Comparison of ENCODE assay signal across 9 cellular contexts in the genomic region with DNA sequence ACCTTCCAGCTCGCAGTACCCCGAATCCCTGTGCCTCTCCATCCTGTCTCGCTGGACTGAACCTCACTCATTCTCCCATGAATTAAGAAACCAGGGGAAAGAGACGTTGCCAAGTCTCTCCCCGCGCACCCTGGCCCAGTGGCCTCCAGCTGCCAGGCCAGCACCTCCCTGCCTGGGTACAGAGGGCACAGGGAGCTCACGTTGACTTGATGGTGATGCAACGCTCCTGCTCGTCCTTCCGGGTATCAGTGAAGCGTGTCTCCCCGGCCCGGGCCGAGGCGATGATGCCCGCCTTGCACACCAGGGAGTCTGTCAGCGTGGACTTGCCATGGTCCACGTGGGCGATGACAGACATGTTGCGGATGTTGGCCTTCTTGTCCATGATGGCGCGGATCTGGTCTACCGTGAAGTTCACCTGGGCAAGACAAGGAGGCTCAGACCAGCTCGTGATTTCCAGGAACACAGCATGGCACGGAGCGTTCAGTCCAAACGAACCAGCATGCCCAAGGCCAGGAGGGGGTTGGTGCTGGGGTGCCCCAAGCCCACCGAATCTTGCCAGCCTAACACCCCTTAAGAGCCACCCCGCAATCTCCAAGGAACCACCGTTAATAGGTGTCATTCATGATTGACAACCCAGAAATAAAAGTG. TPM values are rescaled to one million over a fixed set of nuclear protein-coding genes. Genes with fewer than 3 reads are reported as not detected.
DNase-seq lines count a peak whose midpoint lies in the region; ATAC-seq, FAIRE-seq and TF ChIP-seq lines count a peak whose summit lies in the region.
"Had no signal": no experiment of that assay in that cellular context is flagged by ENCODE, and none has a peak within 500 bp of the region (broad histone marks: within the 10 kb centered on the region; RNA-seq: fewer than 3 reads in every experiment).

No MANE protein-coding gene starts in this region.

- peak overlapping the region; percentile 59; the same call in 1 of the 2 replicates for H3K27ac ChIP-seq in MM.1S (ENCODE audit: low read length)
- peak overlapping the region; percentile 79 for H3K27ac ChIP-seq in GM12878 (ENCODE audit: control insufficient read depth, insufficient read depth)
- peak overlapping the region; percentile 98 for H3K27ac ChIP-seq in suprapubic skin

- RAD21 ChIA-PET in GM12878 (lab: Charles Lee; ENCODE audit: unreplicated experiment), result interaction anchor here (1.4 kb wide), 1 partner anchor 23 kb away, joined by 7 read pairs; the partner anchor contains the start of gene PIAS4

- H3K4me2 ChIP-seq in MM.1S (ENCODE audit: low read depth, low read length), result peak overlapping the region; percentile 76
- H3K4me2 ChIP-seq in GM12878 (ENCODE audit: control insufficient read depth, insufficient read depth), result peak overlapping the region; percentile 89

- POLR2A ChIA-PET in GM12878 (lab: Charles Lee), result interaction anchor here (0.6 to 1.9 kb wide), 3 partner anchors 13 to 203 kb away, joined by 3 to 8 read pairs (median 4); partner anchors contain the start of gene DAPK3

- peak; percentile 44 for FAIRE-seq in GM12878 (lab: Jason Lieb, UNC)

- TF ChIP-seq EP300 in GM12878 (IDR thresholded peaks at IDR 0.05; ENCODE audit: borderline replicate concordance in 1 of 2, control insufficient read depth in 1 of 2, low read depth in 2 of 2, low read length in 2 of 2) (no peak), suprapubic skin (IDR thresholded peaks at IDR 0.05) (no peak)

- no TSS peak for BruUV-seq in GM12878 (replicated peaks; lab: Mats Ljungman, UMichigan)

- H3F3A ChIP-seq in MM.1S (ENCODE audit: insufficient read depth, low read length), result peaks cover 83% of the 10 kb centered on the region

- no peak for TF ChIP-seq RAD21 in GM12878 (IDR thresholded peaks at IDR 0.05; ENCODE audit: insufficient read depth, low read depth, low read length)

- no peaks in the 10 kb centered on the region for H3K9me3 ChIP-seq in MM.1S (replicated peaks; ENCODE audit: insufficient read depth, low read length)
- no peaks in the 10 kb centered on the region for H3K9me3 ChIP-seq in GM12878 (replicated peaks; ENCODE audit: control insufficient read depth, insufficient read depth, low read length)
- H3K9me3 ChIP-seq in suprapubic skin, result no peaks in the 10 kb centered on the region

- peak overlapping the region; percentile 85 for H3K9ac ChIP-seq in MM.1S (ENCODE audit: low read length)
- H3K9ac ChIP-seq in GM12878 (ENCODE audit: control insufficient read depth, insufficient read depth, low read length), result peak overlapping the region; percentile 96

- no peaks in the 10 kb centered on the region for H3K9me2 ChIP-seq in MM.1S (replicated peaks; ENCODE audit: insufficient read depth, low read length)

- intact Hi-C loops in GM12878 (cut with micrococcal nuclease; ENCODE audit: unreplicated experiment) (no loop called here), left colon (cut with DNase I, micrococcal nuclease) (loop anchor here in 1 of 2 donors (10.0 kb wide), 1 partner anchor 221 kb away; no protein-coding TSS in a partner anchor)

- H3K27me3 ChIP-seq in MM.1S (replicated peaks; ENCODE audit: insufficient read depth, low read length), result no peaks in the 10 kb centered on the region
- no peaks in the 10 kb centered on the region for H3K27me3 ChIP-seq in GM12878 (replicated peaks in 1 of 2; ENCODE audit: control insufficient read depth in 2 of 2, insufficient read depth in 2 of 2, low read length in 1 of 2)
- no peaks in the 10 kb centered on the region for H3K27me3 ChIP-seq in suprapubic skin

- H4K20me1 ChIP-seq in MM.1S (ENCODE audit: insufficient read depth, low read length) (peaks cover 57% of the 10 kb centered on the region), GM12878 (ENCODE audit: control insufficient read depth, insufficient read depth) (peaks cover 46% of the 10 kb centered on the region)

- peaks cover 63% of the 10 kb centered on the region for H3K79me2 ChIP-seq in MM.1S (ENCODE audit: low read length)
- peaks cover 64% of the 10 kb centered on the region for H3K79me2 ChIP-seq in GM12878 (ENCODE audit: control insufficient read depth, insufficient read depth, low read length)

- no peak for TF ChIP-seq CTCF in MM.1S (IDR thresholded peaks at IDR 0.05; ENCODE audit: low read length)
- no peak for TF ChIP-seq CTCF in GM12878 (IDR thresholded peaks at IDR 0.05 in 2 of 3, conservative IDR thresholded peaks at IDR 0.05 in 1 of 3; ENCODE audit: control insufficient read depth in 2 of 3, extremely low read depth in 1 of 3, insufficient read depth in 1 of 3, low read depth in 3 of 3, low read length in 3 of 3)
- no peak for TF ChIP-seq CTCF in suprapubic skin (IDR thresholded peaks at IDR 0.05)

- H3K4me1 ChIP-seq in MM.1S (ENCODE audit: low read length) (peaks cover 13% of the 10 kb centered on the region), GM12878 (ENCODE audit: control insufficient read depth, insufficient read depth, low read length) (peaks cover 19% of the 10 kb centered on the region), suprapubic skin (peaks cover 61% of the 10 kb centered on the region)

- H3K4me3 ChIP-seq in MM.1S (ENCODE audit: low read length) (peak overlapping the region; percentile 88), GM12878 (peak overlapping the region; percentile 97), suprapubic skin (peak overlapping the region; percentile 99)

- H2AFZ ChIP-seq in MM.1S (ENCODE audit: low read length), result no peak overlapping the region
- no peak overlapping the region for H2AFZ ChIP-seq in GM12878 (ENCODE audit: control insufficient read depth, low read depth, low read length)

- WGBS in GM12878 (ENCODE audit: insufficient coverage, insufficient replicate concordance, low lambda C conversion rate, missing lambda C conversion rate), result 2% methylated on average over 30 of the region's 30 CpGs
- WGBS in suprapubic skin, result 48% methylated on average over 14 of the region's 30 CpGs

- TF ChIP-seq POLR2A in GM12878 (IDR thresholded peaks at IDR 0.05; ENCODE audit: low read depth, low read length) (peak; percentile 85), suprapubic skin (IDR thresholded peaks at IDR 0.05) (no peak)

- CTCF ChIA-PET in GM12878 (lab: Yijun Ruan, JAX), result interaction anchor here (0.5 to 1.2 kb wide), 4 partner anchors 23 to 219 kb away, joined by 3 to 4 read pairs (median 3); partner anchors contain the start of gene PIAS4

- peak; percentile 18 for ATAC-seq in GM12878
- peak; percentile 66 for ATAC-seq in left colon

- in situ Hi-C loops in GM12878 (cut with MboI), result no loop called here

- SMC1A ChIA-PET in GM12878 (lab: Charles Lee; ENCODE audit: uncharacterized antibody, unreplicated experiment), result interaction anchor here (0.5 to 1.8 kb wide), 2 partner anchors 22 to 257 kb away, joined by 3 to 4 read pairs; no protein-coding TSS in a partner anchor

- H3K36me3 ChIP-seq in MM.1S (replicated peaks; ENCODE audit: insufficient read depth, low read length) (peaks cover 56% of the 10 kb centered on the region), GM12878 (ENCODE audit: control insufficient read depth in 2 of 2, insufficient read depth in 2 of 2, low read length in 1 of 2) (peaks cover 36 to 51% of the 10 kb centered on the region in 2 experiments), suprapubic skin (peaks cover 52% of the 10 kb centered on the region)

- DNase-seq in ELR (ENCODE audit: low read depth), result peak; percentile 58
- peak; percentile 38 for DNase-seq in MM.1S
- no peak for DNase-seq in GM12878 (ENCODE audit: low read depth, low spot score)
- peak; percentile 65 to 77 for DNase-seq in left colon
- DNase-seq in suprapubic skin (ENCODE audit: low spot score in 2 of 2), result peak in 1 of 2 donors; percentile 78
- DNase-seq in superior temporal gyrus (ENCODE audit: extremely low spot score), result no peak
- no peak for DNase-seq in effector CD8-positive, alpha-beta T cell (lab: John Stamatoyannopoulos, UW)
- no peak for DNase-seq in HuH-7.5 (ENCODE audit: low spot score)

RNA-seq across cellular contexts. Expression of gene EEF2, which starts 1.2 kb away (rescaled TPM):
- 428 and 477 TPM in 2 replicates for total RNA-seq in GM12878 (2013; cell fraction: nucleolus; rRNA removed)
- total RNA-seq in GM12878 (2014; rRNA removed), result 2,013 and 2,296 TPM in 2 replicates
- 1,954 and 2,053 TPM in 2 replicates for total RNA-seq in GM12878 (2014; rRNA removed; fragmentation: Illumina TruSeq; extraction: Trizol)
- total RNA-seq in GM12878 (2021), result 3,487 and 3,491 TPM in 2 replicates
- 2,021 TPM for polyA plus RNA-seq in GM12878 (2011; ENCODE audit: low read depth)
- 1,026 and 1,259 TPM in 2 replicates for polyA plus RNA-seq in GM12878 (2011; rRNA removed)
- 1,261 and 1,791 TPM in 2 replicates for polyA plus RNA-seq in GM12878 (2011; cell fraction: cytosol; rRNA removed)
- polyA plus RNA-seq in GM12878 (2011; cell fraction: nucleus; rRNA removed), result 851 and 1,120 TPM in 2 replicates
- polyA plus RNA-seq in GM12878 (2012), result 2,531 and 6,101 TPM in 2 replicates
- polyA plus RNA-seq in GM12878 (2014; fragmentation: Illumina TruSeq; extraction: Trizol), result 1,630 and 2,440 TPM in 2 replicates
- polyA plus RNA-seq in GM12878 (2014; fragmentation: Nextera tagmentation; extraction: Ambion mirVana), result 100 to 1,000 TPM; 513 to 937 TPM
- polyA plus RNA-seq in GM12878 (2014; rRNA removed), result 1,584 and 1,859 TPM in 2 replicates
- polyA plus RNA-seq in GM12878 (2016; fragmentation: Nextera tagmentation; extraction: Ambion mirVana), result 100 to 1,000 TPM; 280 to 285 TPM
- polyA minus RNA-seq in GM12878 (2011; rRNA and poly(A)+ RNA removed), result 1,004 and 2,355 TPM in 2 replicates
- 1,141 and 1,143 TPM in 2 replicates for polyA minus RNA-seq in GM12878 (2011; cell fraction: cytosol; rRNA and poly(A)+ RNA removed)
- polyA minus RNA-seq in GM12878 (2011; cell fraction: nucleus; rRNA and poly(A)+ RNA removed), result 341 and 536 TPM in 2 replicates
- total RNA-seq in left colon, result 1,000 to 10,000 TPM; 1,955 to 2,053 TPM
- total RNA-seq in suprapubic skin, result 1,000 to 10,000 TPM; 1,423 to 2,137 (median 2,023) TPM

RNA-seq across cellular contexts. Expression of gene DAPK3, which starts 13.2 kb away (rescaled TPM):
- 40.0 and 41.8 TPM in 2 replicates for total RNA-seq in GM12878 (2013; cell fraction: nucleolus; rRNA removed)
- 35.5 and 39.3 TPM in 2 replicates for total RNA-seq in GM12878 (2014; rRNA removed)
- 12.7 and 16.5 TPM in 2 replicates for total RNA-seq in GM12878 (2014; rRNA removed; fragmentation: Illumina TruSeq; extraction: Trizol)
- total RNA-seq in GM12878 (2021), result 42.1 and 46.4 TPM in 2 replicates
- polyA plus RNA-seq in GM12878 (2011; ENCODE audit: low read depth), result 14.4 TPM
- 8.3 and 22.5 TPM in 2 replicates for polyA plus RNA-seq in GM12878 (2011; rRNA removed)
- 34.2 and 37.4 TPM in 2 replicates for polyA plus RNA-seq in GM12878 (2011; cell fraction: cytosol; rRNA removed)
- polyA plus RNA-seq in GM12878 (2011; cell fraction: nucleus; rRNA removed), result 39.1 and 56.5 TPM in 2 replicates
- 42.0 and 57.7 TPM in 2 replicates for polyA plus RNA-seq in GM12878 (2012)
- polyA plus RNA-seq in GM12878 (2014; fragmentation: Illumina TruSeq; extraction: Trizol), result 3.8 and 17.8 TPM in 2 replicates
- under 1 TPM; 0.13 to 0.53 TPM for polyA plus RNA-seq in GM12878 (2014; fragmentation: Nextera tagmentation; extraction: Ambion mirVana)
- 45.5 and 50.6 TPM in 2 replicates for polyA plus RNA-seq in GM12878 (2014; rRNA removed)
- 10 to 100 TPM; 27.2 to 35.2 TPM for polyA plus RNA-seq in GM12878 (2016; fragmentation: Nextera tagmentation; extraction: Ambion mirVana)
- 19.1 and 19.3 TPM in 2 replicates for polyA minus RNA-seq in GM12878 (2011; rRNA and poly(A)+ RNA removed)
- polyA minus RNA-seq in GM12878 (2011; cell fraction: cytosol; rRNA and poly(A)+ RNA removed), result 11.6 and 16.3 TPM in 2 replicates
- 11.6 and 17.9 TPM in 2 replicates for polyA minus RNA-seq in GM12878 (2011; cell fraction: nucleus; rRNA and poly(A)+ RNA removed)
- total RNA-seq in left colon, result 10 to 100 TPM; 52.2 to 74.6 TPM
- total RNA-seq in suprapubic skin, result 10 to 100 TPM; 56.5 to 71.8 (median 61.7) TPM

RNA-seq across cellular contexts. Expression of gene PIAS4, which starts 23.5 kb away (rescaled TPM):
- total RNA-seq in GM12878 (2013; cell fraction: nucleolus; rRNA removed), result 20.6 and 22.2 TPM in 2 replicates
- 17.8 and 22.0 TPM in 2 replicates for total RNA-seq in GM12878 (2014; rRNA removed)
- 5.7 and 10.6 TPM in 2 replicates for total RNA-seq in GM12878 (2014; rRNA removed; fragmentation: Illumina TruSeq; extraction: Trizol)
- total RNA-seq in GM12878 (2021), result 23.2 and 25.1 TPM in 2 replicates
- polyA plus RNA-seq in GM12878 (2011; ENCODE audit: low read depth), result 12.1 TPM
- polyA plus RNA-seq in GM12878 (2011; rRNA removed), result 2.7 and 7.7 TPM in 2 replicates
- polyA plus RNA-seq in GM12878 (2011; cell fraction: cytosol; rRNA removed), result 11.0 and 13.0 TPM in 2 replicates
- 16.1 and 32.0 TPM in 2 replicates for polyA plus RNA-seq in GM12878 (2011; cell fraction: nucleus; rRNA removed)
- 15.2 and 24.4 TPM in 2 replicates for polyA plus RNA-seq in GM12878 (2012)
- polyA plus RNA-seq in GM12878 (2014; fragmentation: Illumina TruSeq; extraction: Trizol), result 5.4 and 9.6 TPM in 2 replicates
- under 1 TPM; 0.13 to 0.40 TPM for polyA plus RNA-seq in GM12878 (2014; fragmentation: Nextera tagmentation; extraction: Ambion mirVana)
- 17.9 and 23.1 TPM in 2 replicates for polyA plus RNA-seq in GM12878 (2014; rRNA removed)
- 10 to 100 TPM; 12.0 to 13.5 TPM for polyA plus RNA-seq in GM12878 (2016; fragmentation: Nextera tagmentation; extraction: Ambion mirVana)
- polyA minus RNA-seq in GM12878 (2011; rRNA and poly(A)+ RNA removed), result 4.2 and 14.1 TPM in 2 replicates
- 4.5 and 4.8 TPM in 2 replicates for polyA minus RNA-seq in GM12878 (2011; cell fraction: cytosol; rRNA and poly(A)+ RNA removed)
- polyA minus RNA-seq in GM12878 (2011; cell fraction: nucleus; rRNA and poly(A)+ RNA removed), result 14.3 and 19.8 TPM in 2 replicates
- 10 to 100 TPM; 25.1 to 27.7 TPM for total RNA-seq in left colon
- 10 to 100 TPM; 17.1 to 28.7 (median 22.6) TPM for total RNA-seq in suprapubic skin

RNA-seq across cellular contexts. Expression of gene NMRK2, which starts 51.2 kb away (rescaled TPM):
- total RNA-seq in GM12878 (2013; cell fraction: nucleolus; rRNA removed), result not detected in 2 replicates
- not detected in 2 replicates for total RNA-seq in GM12878 (2014; rRNA removed)
- total RNA-seq in GM12878 (2014; rRNA removed; fragmentation: Illumina TruSeq; extraction: Trizol), result not detected in 2 replicates
- not detected in 2 replicates for total RNA-seq in GM12878 (2021)
- polyA plus RNA-seq in GM12878 (2011; ENCODE audit: low read depth), result not detected
- 0.15 TPM in 1 of 2 replicates, not detected in the other for polyA plus RNA-seq in GM12878 (2011; rRNA removed)
- 0.12 TPM in 1 of 2 replicates, not detected in the other for polyA plus RNA-seq in GM12878 (2011; cell fraction: cytosol; rRNA removed)
- polyA plus RNA-seq in GM12878 (2011; cell fraction: nucleus; rRNA removed), result 0.16 TPM in 1 of 2 replicates, not detected in the other
- polyA plus RNA-seq in GM12878 (2012), result 0.13 and 0.14 TPM in 2 replicates
- polyA plus RNA-seq in GM12878 (2014; fragmentation: Illumina TruSeq; extraction: Trizol), result not detected in 2 replicates
- polyA plus RNA-seq in GM12878 (2014; fragmentation: Nextera tagmentation; extraction: Ambion mirVana), result not detected
- not detected in 2 replicates for polyA plus RNA-seq in GM12878 (2014; rRNA removed)
- under 1 TPM in 1 of 2 experiments, not detected in 1; 0.14 TPM for polyA plus RNA-seq in GM12878 (2016; fragmentation: Nextera tagmentation; extraction: Ambion mirVana)
- polyA minus RNA-seq in GM12878 (2011; rRNA and poly(A)+ RNA removed), result not detected in 2 replicates
- polyA minus RNA-seq in GM12878 (2011; cell fraction: cytosol; rRNA and poly(A)+ RNA removed), result not detected in 2 replicates
- polyA minus RNA-seq in GM12878 (2011; cell fraction: nucleus; rRNA and poly(A)+ RNA removed), result not detected in 2 replicates
- not detected for total RNA-seq in left colon
- total RNA-seq in suprapubic skin, result not detected
- total RNA-seq: activated CD8-positive, alpha-beta memory T cell treated with anti-CD3 and anti-CD28 coated beads for 36 hours had no signal

Comparison
In these comparisons a context has a peak if more than half of its experiments do, and no peak if none do; other contexts are left out.
1. DNase-seq: peak in ELR (single experiment), MM.1S (single experiment) and left colon (2 of 2); none in GM12878 (single experiment), superior temporal gyrus (single experiment), effector CD8-positive, alpha-beta T cell (single experiment) and HuH-7.5 (single experiment).
2. Peak in every context shown above with its lines, with median percentiles within 50 percentile points of each other: H3K27ac ChIP-seq and H3K4me3 ChIP-seq.